ENCODE assay signal across 1 cellular context in genomic region chr16:30370444-30371247, GRCh38.
TF ChIP-seq lines count a peak whose summit lies in the region.

Gene TBC1D10B (minus strand): TSS chr16:30370494. CDS start chr16:30370183, 311 bp downstream.

TF ChIP-seq in GM23338, 12 proteins besides CTCF, POLR2A, EP300 and RAD21 (continued from another document):
- TF ChIP-seq ZNF462 (CRISPR knock-in tag; IDR thresholded peaks at IDR 0.05) (no peak), EZH2 (IDR thresholded peaks at IDR 0.05; ENCODE audit: low read depth, unreplicated experiment) (no peak), ZNF114 (CRISPR knock-in tag; IDR thresholded peaks at IDR 0.05) (no peak), NANOG (IDR thresholded peaks at IDR 0.05; ENCODE audit: borderline replicate concordance) (no peak), REST (IDR thresholded peaks at IDR 0.05; ENCODE audit: unreplicated experiment) (no peak)
